In the genomic region with DNA sequence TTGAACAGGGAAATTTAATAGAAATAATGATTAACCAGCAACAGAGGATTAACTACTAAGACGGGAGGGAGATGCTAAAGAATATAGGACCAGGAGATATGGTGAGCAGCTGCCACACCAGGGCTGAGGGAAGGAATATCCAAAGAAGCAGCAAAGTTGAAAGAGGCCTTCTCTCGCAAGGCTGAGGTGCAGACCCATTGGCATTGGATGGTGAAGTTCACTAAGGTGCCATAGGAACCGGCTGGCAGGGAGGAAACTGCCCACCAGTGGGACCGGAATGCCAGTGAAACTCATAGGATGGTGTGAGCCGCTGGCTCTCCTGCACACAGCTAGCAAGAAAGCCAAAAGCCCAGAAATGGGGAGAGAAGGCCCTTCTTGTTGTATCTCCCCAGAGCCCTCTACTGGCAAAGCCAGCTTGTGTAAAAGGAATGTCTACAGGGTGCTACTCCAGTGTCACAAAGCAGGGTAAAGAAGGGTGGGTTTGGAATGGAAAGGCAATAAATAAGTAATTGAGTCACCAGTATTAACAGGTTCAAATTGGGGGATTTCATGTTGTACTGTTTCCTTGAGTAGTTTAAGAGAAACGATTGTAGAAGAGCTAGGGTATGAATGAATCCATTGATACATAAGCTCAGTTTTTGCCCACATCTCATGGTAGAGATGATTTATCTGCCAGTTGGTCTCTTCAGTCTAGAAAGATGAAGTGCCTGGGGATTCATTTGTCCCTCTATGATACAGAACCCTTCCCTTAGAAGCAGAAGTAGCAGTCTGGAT, we compare ENCODE assay signal across 1 cellular context.
TF ChIP-seq lines count a peak whose summit lies in the region.

No MANE protein-coding gene starts in this region.

TF ChIP-seq in HEK293, 187 proteins besides CTCF, POLR2A, EP300 and RAD21 (continued from another document):
- TF ChIP-seq, protein P1, sequence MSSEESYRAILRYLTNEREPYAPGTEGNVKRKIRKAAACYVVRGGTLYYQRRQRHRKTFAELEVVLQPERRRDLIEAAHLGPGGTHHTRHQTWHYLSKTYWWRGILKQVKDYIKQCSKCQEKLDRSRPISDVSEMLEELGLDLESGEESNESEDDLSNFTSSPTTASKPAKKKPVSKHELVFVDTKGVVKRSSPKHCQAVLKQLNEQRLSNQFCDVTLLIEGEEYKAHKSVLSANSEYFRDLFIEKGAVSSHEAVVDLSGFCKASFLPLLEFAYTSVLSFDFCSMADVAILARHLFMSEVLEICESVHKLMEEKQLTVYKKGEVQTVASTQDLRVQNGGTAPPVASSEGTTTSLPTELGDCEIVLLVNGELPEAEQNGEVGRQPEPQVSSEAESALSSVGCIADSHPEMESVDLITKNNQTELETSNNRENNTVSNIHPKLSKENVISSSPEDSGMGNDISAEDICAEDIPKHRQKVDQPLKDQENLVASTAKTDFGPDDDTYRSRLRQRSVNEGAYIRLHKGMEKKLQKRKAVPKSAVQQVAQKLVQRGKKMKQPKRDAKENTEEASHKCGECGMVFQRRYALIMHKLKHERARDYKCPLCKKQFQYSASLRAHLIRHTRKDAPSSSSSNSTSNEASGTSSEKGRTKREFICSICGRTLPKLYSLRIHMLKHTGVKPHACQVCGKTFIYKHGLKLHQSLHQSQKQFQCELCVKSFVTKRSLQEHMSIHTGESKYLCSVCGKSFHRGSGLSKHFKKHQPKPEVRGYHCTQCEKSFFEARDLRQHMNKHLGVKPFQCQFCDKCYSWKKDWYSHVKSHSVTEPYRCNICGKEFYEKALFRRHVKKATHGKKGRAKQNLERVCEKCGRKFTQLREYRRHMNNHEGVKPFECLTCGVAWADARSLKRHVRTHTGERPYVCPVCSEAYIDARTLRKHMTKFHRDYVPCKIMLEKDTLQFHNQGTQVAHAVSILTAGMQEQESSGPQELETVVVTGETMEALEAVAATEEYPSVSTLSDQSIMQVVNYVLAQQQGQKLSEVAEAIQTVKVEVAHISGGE (tag by site-specific recombination; conservative IDR thresholded peaks at IDR 0.05; ENCODE audit: low read depth), result no peak
- no peak for TF ChIP-seq ZNF704 (tag by site-specific recombination; IDR thresholded peaks at IDR 0.05)
- no peak for TF ChIP-seq ZNF37A (tag by site-specific recombination; IDR thresholded peaks at IDR 0.05)
- no peak for TF ChIP-seq MZF1 (tag by site-specific recombination; IDR thresholded peaks at IDR 0.05; ENCODE audit: borderline replicate concordance)
- no peak for TF ChIP-seq HOXA7 (CRISPR knock-in tag; IDR thresholded peaks at IDR 0.05; ENCODE audit: borderline replicate concordance)
